15 cellular contexts compared by ENCODE assay signal in the genomic region with DNA sequence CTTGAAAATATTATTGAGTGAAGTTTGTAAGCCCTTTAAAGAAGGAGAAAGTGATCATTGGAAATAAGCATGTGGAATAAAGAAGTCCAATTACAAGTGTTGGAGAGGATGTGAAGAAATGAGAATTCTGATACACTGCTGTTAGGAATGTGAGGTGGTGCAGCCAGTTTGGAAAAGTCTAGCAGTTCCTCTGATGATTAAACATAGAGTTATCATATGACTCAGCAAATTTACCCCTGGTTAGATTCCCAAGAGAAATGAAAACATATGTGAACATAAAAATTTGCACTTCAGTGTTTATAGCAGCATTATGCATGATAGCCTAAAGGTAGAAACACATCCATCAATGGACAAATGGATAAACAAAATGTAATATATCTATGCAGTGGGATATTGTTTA.
DNase-seq lines count a peak whose midpoint lies in the region; ATAC-seq and TF ChIP-seq lines count a peak whose summit lies in the region.
"Had no signal": no experiment of that assay in that cellular context is flagged by ENCODE, and none has a peak within 500 bp of the region (broad histone marks: within the 10 kb centered on the region; RNA-seq: fewer than 3 reads in every experiment).

No MANE protein-coding gene starts in this region.

- no peak for ATAC-seq in HG03159 (IDR thresholded peaks at IDR 0.05; ENCODE audit: unreplicated experiment)

- TF ChIP-seq CTCF in fibroblast of lung (conservative IDR thresholded peaks at IDR 0.05 in 1 of 2, IDR thresholded peaks at IDR 0.05 in 1 of 2; ENCODE audit: low read depth in 1 of 2, low read length in 2 of 2): no peak

- H3K9me3 ChIP-seq in fibroblast of lung (ENCODE audit: control insufficient read depth, insufficient read depth, low read depth, low read length) (no peaks in the 10 kb centered on the region), skeletal muscle satellite cell (replicated peaks; ENCODE audit: low read length) (no peaks in the 10 kb centered on the region)
- H3K9me3 ChIP-seq: ovary, thyroid gland had no signal

- no peak overlapping the region for H3K4me3 ChIP-seq in fibroblast of lung (replicated peaks in 1 of 4; ENCODE audit: control extremely low read depth in 1 of 4, insufficient read depth in 1 of 4, low read depth in 3 of 4, low read length in 4 of 4)
- no peak overlapping the region for H3K4me3 ChIP-seq in skeletal muscle satellite cell (ENCODE audit: low read length)
- H3K4me3 ChIP-seq: cardiac muscle cell, ovary, thyroid gland had no signal

- no peak overlapping the region for H3K27ac ChIP-seq in fibroblast of lung (ENCODE audit: insufficient read depth, low read length)
- H3K27ac ChIP-seq: 22Rv1, cardiac muscle cell, ovary, thyroid gland had no signal

- no peak overlapping the region for H3K9ac ChIP-seq in fibroblast of lung (ENCODE audit: insufficient read depth, low read length)
- H3K9ac ChIP-seq in skeletal muscle satellite cell (ENCODE audit: low read depth, low read length): no peak overlapping the region

- H2AFZ ChIP-seq in fibroblast of lung (ENCODE audit: low read length): no peak overlapping the region

- H3K4me2 ChIP-seq in fibroblast of lung (ENCODE audit: extremely low read depth, insufficient read depth, low read length) (no peak overlapping the region), skeletal muscle satellite cell (ENCODE audit: low read length) (peak overlapping the region; percentile 3)

- no peaks in the 10 kb centered on the region for H4K20me1 ChIP-seq in fibroblast of lung (ENCODE audit: control insufficient read depth, extremely low read depth, insufficient read depth, low read length)

- H3K27me3 ChIP-seq in fibroblast of lung (ENCODE audit: control insufficient read depth, insufficient read depth, low read length): no peaks in the 10 kb centered on the region
- H3K27me3 ChIP-seq in skeletal muscle satellite cell (ENCODE audit: control insufficient read depth, insufficient read depth, low read length): no peaks in the 10 kb centered on the region
- H3K27me3 ChIP-seq: cardiac muscle cell, ovary, thyroid gland had no signal

- DNase-seq in DMS53 (lab: John Stamatoyannopoulos, UW) (peak; percentile 10), DMS53 treated with DMSO at 0.1 percent for 48 hours (lab: John Stamatoyannopoulos, UW; ENCODE audit: unreplicated experiment) (no peak), T1000 (lab: John Stamatoyannopoulos, UW) (peak; percentile 16), fibroblast of lung (ENCODE audit: low read depth in 2 of 2) (peak; percentile 49 to 92), NCI-H1436 (lab: John Stamatoyannopoulos, UW) (no peak), NCI-H2029 treated with DMSO at 0.1 percent for 48 hours (lab: John Stamatoyannopoulos, UW) (no peak)
- DNase-seq: activated CD4-positive, alpha-beta memory T cell treated with anti-CD3 and anti-CD28 coated beads for 36 hours; NCI-H1436 treated with DMSO at 0.1 percent for 48 hours; ovary; SHP77; thyroid gland had no signal

- H3K36me3 ChIP-seq in fibroblast of lung (ENCODE audit: control insufficient read depth, insufficient read depth, low read length) (no peaks in the 10 kb centered on the region), skeletal muscle satellite cell (ENCODE audit: insufficient read depth, low read length) (no peaks in the 10 kb centered on the region)
- H3K36me3 ChIP-seq: cardiac muscle cell, ovary, thyroid gland had no signal

- H3K4me1 ChIP-seq in fibroblast of lung (ENCODE audit: control insufficient read depth, extremely low read depth, insufficient read depth, low read length) (no peaks in the 10 kb centered on the region), skeletal muscle satellite cell (ENCODE audit: control insufficient read depth, insufficient read depth, low read length) (peaks cover 10% of the 10 kb centered on the region)
- H3K4me1 ChIP-seq: thyroid gland had no signal

- no peaks in the 10 kb centered on the region for H3K79me2 ChIP-seq in fibroblast of lung (ENCODE audit: control insufficient read depth, insufficient read depth, low read length)

Comparison
In these comparisons a context has a peak if more than half of its experiments do, and no peak if none do; other contexts are left out.
1. DNase-seq: peak in DMS53 (single experiment), T1000 (single experiment) and fibroblast of lung (2 of 2); none in DMS53 treated with DMSO at 0.1 percent for 48 hours (single experiment), NCI-H1436 (single experiment) and NCI-H2029 treated with DMSO at 0.1 percent for 48 hours (single experiment).